ENCODE assay signal across 1 cellular context in the genomic region with DNA sequence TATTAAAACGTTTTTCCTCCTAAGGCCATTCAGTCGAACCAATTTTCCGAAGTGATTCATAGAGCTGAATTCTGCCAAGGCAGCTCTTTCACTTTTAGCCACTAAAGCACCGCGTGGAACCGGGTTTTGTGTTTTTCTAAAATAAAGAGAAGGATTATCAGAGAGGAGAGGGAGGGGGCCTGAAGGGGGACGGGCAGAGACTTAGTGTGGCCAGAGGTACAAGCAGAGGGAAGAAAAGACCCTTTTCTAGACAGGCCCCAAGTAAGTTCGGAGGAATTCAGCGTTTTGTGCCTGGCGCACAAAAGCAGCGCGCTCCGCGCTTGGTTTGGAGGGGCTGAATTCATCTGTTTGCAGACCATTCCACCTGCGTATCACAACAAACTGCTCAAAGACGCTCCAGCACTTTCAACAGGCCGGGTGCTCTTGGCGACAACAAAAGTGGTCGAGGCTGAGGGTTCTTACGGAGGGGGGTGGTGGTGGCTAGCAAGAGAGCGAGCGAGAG.
TF ChIP-seq lines count a peak whose summit lies in the region.

No MANE protein-coding gene starts in this region.

TF ChIP-seq in H1, 55 proteins besides CTCF, POLR2A, EP300 and RAD21:
- TF ChIP-seq, protein P1, sequence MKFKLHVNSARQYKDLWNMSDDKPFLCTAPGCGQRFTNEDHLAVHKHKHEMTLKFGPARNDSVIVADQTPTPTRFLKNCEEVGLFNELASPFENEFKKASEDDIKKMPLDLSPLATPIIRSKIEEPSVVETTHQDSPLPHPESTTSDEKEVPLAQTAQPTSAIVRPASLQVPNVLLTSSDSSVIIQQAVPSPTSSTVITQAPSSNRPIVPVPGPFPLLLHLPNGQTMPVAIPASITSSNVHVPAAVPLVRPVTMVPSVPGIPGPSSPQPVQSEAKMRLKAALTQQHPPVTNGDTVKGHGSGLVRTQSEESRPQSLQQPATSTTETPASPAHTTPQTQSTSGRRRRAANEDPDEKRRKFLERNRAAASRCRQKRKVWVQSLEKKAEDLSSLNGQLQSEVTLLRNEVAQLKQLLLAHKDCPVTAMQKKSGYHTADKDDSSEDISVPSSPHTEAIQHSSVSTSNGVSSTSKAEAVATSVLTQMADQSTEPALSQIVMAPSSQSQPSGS (IDR thresholded peaks at IDR 0.05; ENCODE audit: low read length), result no peak
- TF ChIP-seq BRCA1 (IDR thresholded peaks at IDR 0.05; ENCODE audit: low read depth, low read length), result no peak
- TF ChIP-seq JUN (IDR thresholded peaks at IDR 0.05; ENCODE audit: low read depth, low read length), result no peak
- TF ChIP-seq, protein P2, sequence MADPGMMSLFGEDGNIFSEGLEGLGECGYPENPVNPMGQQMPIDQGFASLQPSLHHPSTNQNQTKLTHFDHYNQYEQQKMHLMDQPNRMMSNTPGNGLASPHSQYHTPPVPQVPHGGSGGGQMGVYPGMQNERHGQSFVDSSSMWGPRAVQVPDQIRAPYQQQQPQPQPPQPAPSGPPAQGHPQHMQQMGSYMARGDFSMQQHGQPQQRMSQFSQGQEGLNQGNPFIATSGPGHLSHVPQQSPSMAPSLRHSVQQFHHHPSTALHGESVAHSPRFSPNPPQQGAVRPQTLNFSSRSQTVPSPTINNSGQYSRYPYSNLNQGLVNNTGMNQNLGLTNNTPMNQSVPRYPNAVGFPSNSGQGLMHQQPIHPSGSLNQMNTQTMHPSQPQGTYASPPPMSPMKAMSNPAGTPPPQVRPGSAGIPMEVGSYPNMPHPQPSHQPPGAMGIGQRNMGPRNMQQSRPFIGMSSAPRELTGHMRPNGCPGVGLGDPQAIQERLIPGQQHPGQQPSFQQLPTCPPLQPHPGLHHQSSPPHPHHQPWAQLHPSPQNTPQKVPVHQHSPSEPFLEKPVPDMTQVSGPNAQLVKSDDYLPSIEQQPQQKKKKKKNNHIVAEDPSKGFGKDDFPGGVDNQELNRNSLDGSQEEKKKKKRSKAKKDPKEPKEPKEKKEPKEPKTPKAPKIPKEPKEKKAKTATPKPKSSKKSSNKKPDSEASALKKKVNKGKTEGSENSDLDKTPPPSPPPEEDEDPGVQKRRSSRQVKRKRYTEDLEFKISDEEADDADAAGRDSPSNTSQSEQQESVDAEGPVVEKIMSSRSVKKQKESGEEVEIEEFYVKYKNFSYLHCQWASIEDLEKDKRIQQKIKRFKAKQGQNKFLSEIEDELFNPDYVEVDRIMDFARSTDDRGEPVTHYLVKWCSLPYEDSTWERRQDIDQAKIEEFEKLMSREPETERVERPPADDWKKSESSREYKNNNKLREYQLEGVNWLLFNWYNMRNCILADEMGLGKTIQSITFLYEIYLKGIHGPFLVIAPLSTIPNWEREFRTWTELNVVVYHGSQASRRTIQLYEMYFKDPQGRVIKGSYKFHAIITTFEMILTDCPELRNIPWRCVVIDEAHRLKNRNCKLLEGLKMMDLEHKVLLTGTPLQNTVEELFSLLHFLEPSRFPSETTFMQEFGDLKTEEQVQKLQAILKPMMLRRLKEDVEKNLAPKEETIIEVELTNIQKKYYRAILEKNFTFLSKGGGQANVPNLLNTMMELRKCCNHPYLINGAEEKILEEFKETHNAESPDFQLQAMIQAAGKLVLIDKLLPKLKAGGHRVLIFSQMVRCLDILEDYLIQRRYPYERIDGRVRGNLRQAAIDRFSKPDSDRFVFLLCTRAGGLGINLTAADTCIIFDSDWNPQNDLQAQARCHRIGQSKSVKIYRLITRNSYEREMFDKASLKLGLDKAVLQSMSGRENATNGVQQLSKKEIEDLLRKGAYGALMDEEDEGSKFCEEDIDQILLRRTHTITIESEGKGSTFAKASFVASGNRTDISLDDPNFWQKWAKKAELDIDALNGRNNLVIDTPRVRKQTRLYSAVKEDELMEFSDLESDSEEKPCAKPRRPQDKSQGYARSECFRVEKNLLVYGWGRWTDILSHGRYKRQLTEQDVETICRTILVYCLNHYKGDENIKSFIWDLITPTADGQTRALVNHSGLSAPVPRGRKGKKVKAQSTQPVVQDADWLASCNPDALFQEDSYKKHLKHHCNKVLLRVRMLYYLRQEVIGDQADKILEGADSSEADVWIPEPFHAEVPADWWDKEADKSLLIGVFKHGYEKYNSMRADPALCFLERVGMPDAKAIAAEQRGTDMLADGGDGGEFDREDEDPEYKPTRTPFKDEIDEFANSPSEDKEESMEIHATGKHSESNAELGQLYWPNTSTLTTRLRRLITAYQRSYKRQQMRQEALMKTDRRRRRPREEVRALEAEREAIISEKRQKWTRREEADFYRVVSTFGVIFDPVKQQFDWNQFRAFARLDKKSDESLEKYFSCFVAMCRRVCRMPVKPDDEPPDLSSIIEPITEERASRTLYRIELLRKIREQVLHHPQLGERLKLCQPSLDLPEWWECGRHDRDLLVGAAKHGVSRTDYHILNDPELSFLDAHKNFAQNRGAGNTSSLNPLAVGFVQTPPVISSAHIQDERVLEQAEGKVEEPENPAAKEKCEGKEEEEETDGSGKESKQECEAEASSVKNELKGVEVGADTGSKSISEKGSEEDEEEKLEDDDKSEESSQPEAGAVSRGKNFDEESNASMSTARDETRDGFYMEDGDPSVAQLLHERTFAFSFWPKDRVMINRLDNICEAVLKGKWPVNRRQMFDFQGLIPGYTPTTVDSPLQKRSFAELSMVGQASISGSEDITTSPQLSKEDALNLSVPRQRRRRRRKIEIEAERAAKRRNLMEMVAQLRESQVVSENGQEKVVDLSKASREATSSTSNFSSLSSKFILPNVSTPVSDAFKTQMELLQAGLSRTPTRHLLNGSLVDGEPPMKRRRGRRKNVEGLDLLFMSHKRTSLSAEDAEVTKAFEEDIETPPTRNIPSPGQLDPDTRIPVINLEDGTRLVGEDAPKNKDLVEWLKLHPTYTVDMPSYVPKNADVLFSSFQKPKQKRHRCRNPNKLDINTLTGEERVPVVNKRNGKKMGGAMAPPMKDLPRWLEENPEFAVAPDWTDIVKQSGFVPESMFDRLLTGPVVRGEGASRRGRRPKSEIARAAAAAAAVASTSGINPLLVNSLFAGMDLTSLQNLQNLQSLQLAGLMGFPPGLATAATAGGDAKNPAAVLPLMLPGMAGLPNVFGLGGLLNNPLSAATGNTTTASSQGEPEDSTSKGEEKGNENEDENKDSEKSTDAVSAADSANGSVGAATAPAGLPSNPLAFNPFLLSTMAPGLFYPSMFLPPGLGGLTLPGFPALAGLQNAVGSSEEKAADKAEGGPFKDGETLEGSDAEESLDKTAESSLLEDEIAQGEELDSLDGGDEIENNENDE (IDR thresholded peaks at IDR 0.05; ENCODE audit: insufficient replicate concordance, low read length), result no peak
- TF ChIP-seq SUZ12 (IDR thresholded peaks at IDR 0.05; ENCODE audit: low read length), result peak; percentile 93
- TF ChIP-seq, protein P3, sequence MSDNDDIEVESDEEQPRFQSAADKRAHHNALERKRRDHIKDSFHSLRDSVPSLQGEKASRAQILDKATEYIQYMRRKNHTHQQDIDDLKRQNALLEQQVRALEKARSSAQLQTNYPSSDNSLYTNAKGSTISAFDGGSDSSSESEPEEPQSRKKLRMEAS (IDR thresholded peaks at IDR 0.05), result no peak
- TF ChIP-seq SIN3A (conservative IDR thresholded peaks at IDR 0.05 in 1 of 2, IDR thresholded peaks at IDR 0.05 in 1 of 2; ENCODE audit: low read depth in 1 of 2, low read length in 2 of 2), result no peak
- TF ChIP-seq CBX8 (IDR thresholded peaks at IDR 0.05; ENCODE audit: borderline replicate concordance, low read depth, low read length), result no peak
- TF ChIP-seq CEBPB (IDR thresholded peaks at IDR 0.05; ENCODE audit: low read depth, low read length), result no peak
- TF ChIP-seq CTBP2 (IDR thresholded peaks at IDR 0.05; ENCODE audit: borderline replicate concordance, insufficient read depth, insufficient read length, low read length), result peak; percentile 84
- peak; percentile 90 for TF ChIP-seq EZH2 (IDR thresholded peaks at IDR 0.05; ENCODE audit: low read depth, low read length, severe bottlenecking)
- TF ChIP-seq CBX5 (IDR thresholded peaks at IDR 0.05; ENCODE audit: low read depth, low read length), result no peak
- no peak for TF ChIP-seq TAF1 (IDR thresholded peaks at IDR 0.05; ENCODE audit: low read depth, low read length)
- TF ChIP-seq KDM5A (IDR thresholded peaks at IDR 0.05; ENCODE audit: low read length), result no peak
- no peak for TF ChIP-seq E2F6 (IDR thresholded peaks at IDR 0.05)
- TF ChIP-seq RNF2 (IDR thresholded peaks at IDR 0.05; ENCODE audit: borderline replicate concordance, low read depth, low read length, missing control alignments, poor library complexity, severe bottlenecking), result peak; percentile 87
